2 cellular contexts compared by ENCODE assay signal in the genomic region with DNA sequence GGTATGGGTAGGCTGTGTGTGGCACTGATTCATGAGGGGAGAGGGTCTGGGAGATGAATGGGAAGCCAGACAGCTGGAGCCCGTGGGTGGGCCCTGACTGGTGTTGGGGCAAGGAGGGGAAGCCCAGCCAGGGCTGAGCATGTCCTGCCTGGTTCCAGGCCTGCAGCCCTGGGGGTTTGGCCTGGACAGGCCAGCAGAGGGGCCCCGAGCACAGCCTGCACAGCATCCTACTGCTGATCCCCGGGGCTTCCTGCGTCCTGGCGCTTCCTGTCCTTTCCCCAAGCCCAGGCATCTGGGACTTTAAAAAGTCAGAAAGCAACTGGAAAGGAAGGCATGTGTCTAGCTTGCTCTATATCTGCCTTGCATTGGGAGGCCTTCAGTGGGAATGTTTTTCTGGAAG.
TF ChIP-seq lines count a peak whose summit lies in the region.

No MANE protein-coding gene starts in this region.

TF ChIP-seq in SK-N-SH, 30 proteins besides CTCF, POLR2A, EP300 and RAD21 (continued from another document):
- TF ChIP-seq, protein P1, sequence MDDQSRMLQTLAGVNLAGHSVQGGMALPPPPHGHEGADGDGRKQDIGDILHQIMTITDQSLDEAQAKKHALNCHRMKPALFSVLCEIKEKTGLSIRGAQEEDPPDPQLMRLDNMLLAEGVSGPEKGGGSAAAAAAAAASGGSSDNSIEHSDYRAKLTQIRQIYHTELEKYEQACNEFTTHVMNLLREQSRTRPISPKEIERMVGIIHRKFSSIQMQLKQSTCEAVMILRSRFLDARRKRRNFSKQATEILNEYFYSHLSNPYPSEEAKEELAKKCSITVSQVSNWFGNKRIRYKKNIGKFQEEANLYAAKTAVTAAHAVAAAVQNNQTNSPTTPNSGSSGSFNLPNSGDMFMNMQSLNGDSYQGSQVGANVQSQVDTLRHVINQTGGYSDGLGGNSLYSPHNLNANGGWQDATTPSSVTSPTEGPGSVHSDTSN (IDR thresholded peaks at IDR 0.05) = no peak
- TF ChIP-seq TEAD4 (IDR thresholded peaks at IDR 0.05; ENCODE audit: borderline replicate concordance, insufficient read depth) = no peak
- no peak for TF ChIP-seq ELF1 (IDR thresholded peaks at IDR 0.05)
- no peak for TF ChIP-seq SIN3A (IDR thresholded peaks at IDR 0.05; ENCODE audit: borderline replicate concordance, low read depth, low read length)
- TF ChIP-seq GATA2 (CRISPR knock-in tag; IDR thresholded peaks at IDR 0.05) = no peak

TF ChIP-seq in SK-N-SH treated with all-trans-retinoic acid at 6 μM for 48 hours, 23 proteins besides CTCF, POLR2A, EP300 and RAD21 (continued from another document):
- TF ChIP-seq, protein P2, sequence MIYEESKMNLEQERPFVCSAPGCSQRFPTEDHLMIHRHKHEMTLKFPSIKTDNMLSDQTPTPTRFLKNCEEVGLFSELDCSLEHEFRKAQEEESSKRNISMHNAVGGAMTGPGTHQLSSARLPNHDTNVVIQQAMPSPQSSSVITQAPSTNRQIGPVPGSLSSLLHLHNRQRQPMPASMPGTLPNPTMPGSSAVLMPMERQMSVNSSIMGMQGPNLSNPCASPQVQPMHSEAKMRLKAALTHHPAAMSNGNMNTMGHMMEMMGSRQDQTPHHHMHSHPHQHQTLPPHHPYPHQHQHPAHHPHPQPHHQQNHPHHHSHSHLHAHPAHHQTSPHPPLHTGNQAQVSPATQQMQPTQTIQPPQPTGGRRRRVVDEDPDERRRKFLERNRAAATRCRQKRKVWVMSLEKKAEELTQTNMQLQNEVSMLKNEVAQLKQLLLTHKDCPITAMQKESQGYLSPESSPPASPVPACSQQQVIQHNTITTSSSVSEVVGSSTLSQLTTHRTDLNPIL (CRISPR knock-in tag; IDR thresholded peaks at IDR 0.05; ENCODE audit: low read depth) = no peak
- no peak for TF ChIP-seq ZC3H10 (CRISPR knock-in tag; IDR thresholded peaks at IDR 0.05)
